ENCODE assay signal across 20 cellular contexts in the genomic region with DNA sequence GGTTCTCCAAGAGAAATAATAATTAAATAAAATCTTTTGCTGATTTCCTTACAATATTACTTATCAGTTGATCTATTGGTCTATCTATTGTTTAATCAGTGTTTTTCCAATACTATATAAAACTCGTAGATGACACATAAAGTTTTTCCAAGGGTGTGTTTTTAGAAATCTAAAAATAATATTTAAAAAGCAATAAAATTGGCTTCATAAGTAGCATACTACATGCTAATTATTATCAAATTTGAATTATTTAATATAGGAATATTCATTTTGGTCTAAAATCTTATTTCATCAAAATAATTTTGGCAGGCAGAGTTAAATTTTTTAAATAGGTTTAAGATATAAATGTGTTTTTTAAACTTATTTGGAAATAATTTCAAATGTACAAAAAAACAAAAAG.
"Had no signal": no experiment of that assay in that cellular context is flagged by ENCODE, and none has a peak within 500 bp of the region (broad histone marks: within the 10 kb centered on the region; RNA-seq: fewer than 3 reads in every experiment).

No MANE protein-coding gene starts in this region.

- H3K9me3 ChIP-seq: SK-N-SH had no signal

- H3K9ac ChIP-seq: KMS-11, SK-N-SH had no signal

- DNase-seq: IMR-90, Kasumi-1, MM.1S, NCI-H1092 treated with DMSO at 0.1 percent for 48 hours, NCI-H1436, NCI-H187, NCI-H2029, NCI-H2081 treated with DMSO at 0.1 percent for 48 hours, NCI-H2171 treated with DMSO at 0.1 percent for 48 hours, NCI-H345, NCI-H446 treated with DMSO at 0.1 percent for 48 hours, NCI-H510A treated with DMSO at 0.1 percent for 48 hours, NCI-H526, SHP77, SK-N-SH, SW 1271 had no signal

- FAIRE-seq: HepG2, RCC 7860 had no signal

- H3K4me2 ChIP-seq: KMS-11, SK-N-SH had no signal

- ATAC-seq: HepG2 had no signal

- H3K27ac ChIP-seq: KMS-11, RWPE1 had no signal
